ENCODE assay signal across 9 cellular contexts in genomic region chr11:126284829-126285228, GRCh38. TPM values are rescaled to one million over a fixed set of nuclear protein-coding genes. Genes with fewer than 3 reads are reported as not detected.
DNase-seq lines count a peak whose midpoint lies in the region; ATAC-seq and TF ChIP-seq lines count a peak whose summit lies in the region.
"Had no signal": no experiment of that assay in that cellular context is flagged by ENCODE, and none has a peak within 500 bp of the region (broad histone marks: within the 10 kb centered on the region; RNA-seq: fewer than 3 reads in every experiment).

No MANE protein-coding gene starts in this region.

- WGBS in hepatocyte (ENCODE audit: low lambda C conversion rate, missing lambda C conversion rate), result 79% methylated on average over 6 of the region's 6 CpGs

- no peaks in the 10 kb centered on the region for H3K27me3 Mint-ChIP-seq in activated T-helper 2 cell treated with anti-CD3 and anti-CD28 coated beads, Interferon-gamma antibody, Interleukin-2, Interleukin-4, amounts not matched to agents 10 μg/mL and 5 μg/mL and 100 μg/mL, durations not matched to agents 14 hours and 24 hours and 36 hours (ENCODE audit: low read depth)
- H3K27me3 Mint-ChIP-seq in Caco-2 (ENCODE audit: insufficient read depth, unreplicated experiment), result no peaks in the 10 kb centered on the region

- H3K4me2 ChIP-seq in BLaER1 (peak overlapping the region; percentile 89), hepatocyte (no peak overlapping the region)

- TF ChIP-seq CTCF in hepatocyte (IDR thresholded peaks at IDR 0.05; ENCODE audit: poor library complexity) (no peak), Caco-2 (IDR thresholded peaks at IDR 0.05; ENCODE audit: insufficient read depth in 1 of 2, low read depth in 1 of 2, low read length in 1 of 2, severe bottlenecking in 1 of 2, unreplicated experiment in 1 of 2) (no peak)

- POLR2A ChIA-PET in Caco-2 (lab: Charles Lee), result interaction anchor here (0.7 kb wide), 1 partner anchor 12 kb away, joined by 4 read pairs; no protein-coding TSS in a partner anchor

- H3K27ac ChIP-seq in BLaER1 (no peak overlapping the region), hepatocyte (no peak overlapping the region)

- no peak overlapping the region for H2AFZ ChIP-seq in hepatocyte

- H3K79me2 ChIP-seq in hepatocyte, result peaks cover 20% of the 10 kb centered on the region

- no peaks in the 10 kb centered on the region for H3K27me3 ChIP-seq in BLaER1
- H3K27me3 ChIP-seq in hepatocyte, result no peaks in the 10 kb centered on the region
- H3K27me3 ChIP-seq in Caco-2 (replicated peaks; ENCODE audit: control insufficient read depth, insufficient read depth, low read length), result no peaks in the 10 kb centered on the region
- H3K27me3 ChIP-seq: tibial artery had no signal

- no peaks in the 10 kb centered on the region for H3K9me3 ChIP-seq in BLaER1
- no peaks in the 10 kb centered on the region for H3K9me3 ChIP-seq in hepatocyte (ENCODE audit: low read depth)
- H3K9me3 ChIP-seq in Caco-2, result no peaks in the 10 kb centered on the region
- H3K9me3 ChIP-seq: tibial artery had no signal

- H4K20me1 ChIP-seq in BLaER1 (no peaks in the 10 kb centered on the region), hepatocyte (ENCODE audit: insufficient read depth, poor library complexity, severe bottlenecking) (no peaks in the 10 kb centered on the region)

- intact Hi-C loops in activated T-helper 2 cell treated with anti-CD3 and anti-CD28 coated beads, Interferon-gamma antibody, Interleukin-2, Interleukin-4, amounts not matched to agents 10 μg/mL and 5 μg/mL and 100 μg/mL, durations not matched to agents 14 hours and 24 hours and 36 hours (cut with micrococcal nuclease), result loop anchor here (1.0 kb wide), 1 partner anchor 70 kb away; the partner anchor contains the start of gene ST3GAL4
- intact Hi-C loops in Caco-2 (cut with micrococcal nuclease; ENCODE audit: unreplicated experiment), result no loop called here

- H3K9me3 Mint-ChIP-seq in activated T-helper 2 cell treated with anti-CD3 and anti-CD28 coated beads, Interferon-gamma antibody, Interleukin-2, Interleukin-4, amounts not matched to agents 10 μg/mL and 5 μg/mL and 100 μg/mL, durations not matched to agents 14 hours and 24 hours and 36 hours, result no peaks in the 10 kb centered on the region
- H3K9me3 Mint-ChIP-seq in Caco-2 (ENCODE audit: unreplicated experiment), result no peaks in the 10 kb centered on the region

- H3K27ac Mint-ChIP-seq in activated T-helper 2 cell treated with anti-CD3 and anti-CD28 coated beads, Interferon-gamma antibody, Interleukin-2, Interleukin-4, amounts not matched to agents 10 μg/mL and 5 μg/mL and 100 μg/mL, durations not matched to agents 14 hours and 24 hours and 36 hours, result peak overlapping the region; percentile 62
- no peak overlapping the region for H3K27ac Mint-ChIP-seq in Caco-2 (ENCODE audit: unreplicated experiment)

- DNase-seq in GM19238 (ENCODE audit: insufficient read length, low spot score) (peak; percentile 35), RKO (ENCODE audit: low spot score) (peak; percentile 96), hepatocyte (ENCODE audit: low spot score) (peak; percentile 69), Caco-2 (no peak)
- no peak for DNase-seq in activated T-helper 2 cell treated with anti-CD3 and anti-CD28 coated beads, Interferon-gamma antibody, Interleukin-2, Interleukin-4, amounts not matched to agents 10 μg/mL and 5 μg/mL and 100 μg/mL, durations not matched to agents 14 hours and 24 hours and 36 hours (ENCODE audit: low spot score)
- peak; percentile 49 to 77 for DNase-seq in stimulated activated CD8-positive, alpha-beta memory T cell treated with anti-CD3 and anti-CD28 coated beads, Interleukin-15, amount 100 ng/mL, for 4 hours (ENCODE audit: low read depth in 2 of 2)

- no peak overlapping the region for H3K9ac ChIP-seq in BLaER1

- H3K36me3 ChIP-seq in BLaER1, result peaks cover 6% of the 10 kb centered on the region; the same call in 1 of the 2 replicates
- no peaks in the 10 kb centered on the region for H3K36me3 ChIP-seq in hepatocyte (replicated peaks; ENCODE audit: insufficient read depth, low read depth)
- H3K36me3 ChIP-seq in Caco-2 (ENCODE audit: control insufficient read depth, insufficient read depth, low read length), result no peaks in the 10 kb centered on the region

- CTCF ChIA-PET in Caco-2 (lab: Charles Lee), result no interaction called here

- peaks cover 11% of the 10 kb centered on the region for H3K36me3 Mint-ChIP-seq in activated T-helper 2 cell treated with anti-CD3 and anti-CD28 coated beads, Interferon-gamma antibody, Interleukin-2, Interleukin-4, amounts not matched to agents 10 μg/mL and 5 μg/mL and 100 μg/mL, durations not matched to agents 14 hours and 24 hours and 36 hours (ENCODE audit: low read depth)
- peaks cover 26% of the 10 kb centered on the region for H3K36me3 Mint-ChIP-seq in Caco-2 (ENCODE audit: insufficient read depth, unreplicated experiment)

- ATAC-seq in HG03520 (IDR thresholded peaks at IDR 0.05; ENCODE audit: unreplicated experiment), result peak; percentile 50

- peaks cover 44% of the 10 kb centered on the region for H3K4me1 ChIP-seq in BLaER1
- H3K4me1 ChIP-seq in hepatocyte (ENCODE audit: insufficient read depth), result peaks cover 12% of the 10 kb centered on the region
- peaks cover 13% of the 10 kb centered on the region for H3K4me1 ChIP-seq in Caco-2

- H3K4me3 ChIP-seq in BLaER1 (no peak overlapping the region), hepatocyte (no peak overlapping the region), Caco-2 (ENCODE audit: low read depth, low read length) (no peak overlapping the region)

- no peaks in the 10 kb centered on the region for H3K9me2 ChIP-seq in hepatocyte (replicated peaks; ENCODE audit: insufficient read depth)

- BruUV-seq in Caco-2 (replicated peaks; lab: Mats Ljungman, UMichigan), result no TSS peak

- peak overlapping the region; percentile 49 for H3K4me3 Mint-ChIP-seq in activated T-helper 2 cell treated with anti-CD3 and anti-CD28 coated beads, Interferon-gamma antibody, Interleukin-2, Interleukin-4, amounts not matched to agents 10 μg/mL and 5 μg/mL and 100 μg/mL, durations not matched to agents 14 hours and 24 hours and 36 hours (ENCODE audit: low read depth)
- no peak overlapping the region for H3K4me3 Mint-ChIP-seq in Caco-2 (ENCODE audit: unreplicated experiment)

- peaks cover 35% of the 10 kb centered on the region for H3K4me1 Mint-ChIP-seq in activated T-helper 2 cell treated with anti-CD3 and anti-CD28 coated beads, Interferon-gamma antibody, Interleukin-2, Interleukin-4, amounts not matched to agents 10 μg/mL and 5 μg/mL and 100 μg/mL, durations not matched to agents 14 hours and 24 hours and 36 hours (ENCODE audit: low read depth)
- peaks cover 11% of the 10 kb centered on the region for H3K4me1 Mint-ChIP-seq in Caco-2 (ENCODE audit: low read depth, unreplicated experiment)

RNA-seq across cellular contexts. Expression of gene TIRAP, which starts 1.9 kb away (rescaled TPM):
- 15.9 TPM in 2 replicates for total RNA-seq in activated T-helper 2 cell treated with anti-CD3 and anti-CD28 coated beads, Interferon-gamma antibody, Interleukin-2, Interleukin-4, amounts not matched to agents 10 μg/mL and 5 μg/mL and 100 μg/mL, durations not matched to agents 14 hours and 24 hours and 36 hours
- total RNA-seq in hepatocyte, result 5.3 and 7.5 TPM in 2 replicates
- 3.2 and 6.4 TPM in 2 replicates for polyA plus RNA-seq in hepatocyte
- 25.1 and 27.8 TPM in 2 replicates for total RNA-seq in Caco-2 (2022)

RNA-seq across cellular contexts. Expression of gene FOXRED1, which starts 15.9 kb away (rescaled TPM):
- total RNA-seq in activated T-helper 2 cell treated with anti-CD3 and anti-CD28 coated beads, Interferon-gamma antibody, Interleukin-2, Interleukin-4, amounts not matched to agents 10 μg/mL and 5 μg/mL and 100 μg/mL, durations not matched to agents 14 hours and 24 hours and 36 hours, result 48.7 and 52.3 TPM in 2 replicates
- 33.1 and 46.1 TPM in 2 replicates for total RNA-seq in hepatocyte
- 28.8 and 37.4 TPM in 2 replicates for polyA plus RNA-seq in hepatocyte
- total RNA-seq in Caco-2 (2022), result 91.7 and 94.3 TPM in 2 replicates

RNA-seq across cellular contexts. Expression of gene SRPRA, which starts 16.1 kb away (rescaled TPM):
- 175 and 177 TPM in 2 replicates for total RNA-seq in activated T-helper 2 cell treated with anti-CD3 and anti-CD28 coated beads, Interferon-gamma antibody, Interleukin-2, Interleukin-4, amounts not matched to agents 10 μg/mL and 5 μg/mL and 100 μg/mL, durations not matched to agents 14 hours and 24 hours and 36 hours
- total RNA-seq in hepatocyte (85.7 and 86.2 TPM in 2 replicates), Caco-2 (2022) (174 and 191 TPM in 2 replicates)
- 80.4 and 83.4 TPM in 2 replicates for polyA plus RNA-seq in hepatocyte

RNA-seq across cellular contexts. Expression of gene DCPS, which starts 19.0 kb away (rescaled TPM):
- 39.8 and 42.1 TPM in 2 replicates for total RNA-seq in activated T-helper 2 cell treated with anti-CD3 and anti-CD28 coated beads, Interferon-gamma antibody, Interleukin-2, Interleukin-4, amounts not matched to agents 10 μg/mL and 5 μg/mL and 100 μg/mL, durations not matched to agents 14 hours and 24 hours and 36 hours
- total RNA-seq in hepatocyte (6.5 and 6.9 TPM in 2 replicates), Caco-2 (2022) (40.2 and 40.4 TPM in 2 replicates)
- 16.8 and 25.6 TPM in 2 replicates for polyA plus RNA-seq in hepatocyte

Comparison
In these comparisons a context has a peak if more than half of its experiments do, and no peak if none do; other contexts are left out.
1. DNase-seq: peak in GM19238 (single experiment), RKO (single experiment), hepatocyte (single experiment) and stimulated activated CD8-positive, alpha-beta memory T cell treated with anti-CD3 and anti-CD28 coated beads, Interleukin-15, amount 100 ng/mL, for 4 hours (2 of 2); none in activated T-helper 2 cell treated with anti-CD3 and anti-CD28 coated beads, Interferon-gamma antibody, Interleukin-2, Interleukin-4, amounts not matched to agents 10 μg/mL and 5 μg/mL and 100 μg/mL, durations not matched to agents 14 hours and 24 hours and 36 hours (single experiment) and Caco-2 (0 of 2).